Comparison of ENCODE assay signal across 9 cellular contexts in the genomic region with DNA sequence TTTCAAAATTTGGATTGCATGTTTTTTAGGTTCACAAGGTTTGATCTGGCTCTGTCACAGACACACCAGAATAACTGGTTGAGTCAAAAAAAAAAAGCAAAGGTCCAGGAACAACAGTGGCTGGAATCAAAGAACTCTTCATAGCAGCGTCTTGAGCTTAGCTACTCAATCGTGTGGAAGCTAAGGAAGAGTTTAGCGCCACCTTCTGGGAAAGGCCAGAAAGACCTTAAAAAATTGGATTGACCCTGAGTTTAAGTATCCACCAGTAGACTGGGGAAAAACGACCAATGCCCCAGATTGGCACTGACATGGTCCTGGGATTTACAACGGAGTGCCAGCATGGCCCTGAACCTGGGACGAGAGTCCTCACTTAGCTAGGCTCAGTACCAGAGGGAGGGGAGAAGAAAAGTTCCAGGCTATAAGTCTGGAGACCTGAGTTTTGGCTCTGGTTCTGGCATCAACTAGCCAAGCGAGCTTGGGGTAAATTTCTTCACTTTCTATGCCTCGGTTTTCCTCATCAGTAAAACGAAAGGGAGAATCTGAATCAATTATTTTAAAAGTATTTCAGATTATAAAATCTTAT.
A peak's percentile ranks its signal among the peaks of the same experiment; 100 is the strongest.
DNase-seq lines count a peak whose midpoint lies in the region; ATAC-seq and TF ChIP-seq lines count a peak whose summit lies in the region.
"Had no signal": no experiment of that assay in that cellular context is flagged by ENCODE, and none has a peak within 500 bp of the region (broad histone marks: within the 10 kb centered on the region; RNA-seq: fewer than 3 reads in every experiment).

No MANE protein-coding gene starts in this region.

- intact Hi-C loops in OCI-LY7 (cut with micrococcal nuclease; ENCODE audit: unreplicated experiment) (loop anchor here (10.0 kb wide), 1 partner anchor 271 kb away; no protein-coding TSS in a partner anchor), vagina (cut with DNase I) (no loop called here)

- H3K27me3 ChIP-seq in Karpas-422 (ENCODE audit: low read length) (no peaks in the 10 kb centered on the region), vagina (no peaks in the 10 kb centered on the region)

- CTCF ChIA-PET in OCI-LY7 (lab: Charles Lee; ENCODE audit: unreplicated experiment): interaction anchor here (0.5 to 0.6 kb wide), 2 partner anchors 55 to 380 kb away, joined by 5 to 7 read pairs; partner anchors contain the start of gene NIFK

- H3K9me3 ChIP-seq in Karpas-422 (ENCODE audit: low read length) (no peaks in the 10 kb centered on the region), OCI-LY7 (ENCODE audit: low read length) (no peaks in the 10 kb centered on the region), vagina (no peaks in the 10 kb centered on the region)

- H3K27ac ChIP-seq in Karpas-422 (ENCODE audit: low read length): no peak overlapping the region
- no peak overlapping the region for H3K27ac ChIP-seq in OCI-LY7 (ENCODE audit: low read depth, low read length, poor library complexity, severe bottlenecking)
- H3K27ac ChIP-seq in vagina: no peak overlapping the region
- H3K27ac ChIP-seq: epithelial cell of prostate had no signal

- TF ChIP-seq POLR2A in vagina (IDR thresholded peaks at IDR 0.05): no peak

- no peak for ATAC-seq in GM18870 (IDR thresholded peaks at IDR 0.05; ENCODE audit: unreplicated experiment)

- H3K4me3 ChIP-seq in Karpas-422 (ENCODE audit: low read length): no peak overlapping the region
- no peak overlapping the region for H3K4me3 ChIP-seq in OCI-LY7 (ENCODE audit: low read depth, low read length, poor library complexity, severe bottlenecking)
- H3K4me3 ChIP-seq in vagina: no peak overlapping the region

- no peak overlapping the region for H3K9ac ChIP-seq in Karpas-422 (ENCODE audit: low read length)

- H3K79me2 ChIP-seq in Karpas-422 (ENCODE audit: low read length) (peaks cover 4% of the 10 kb centered on the region; the same call in 1 of the 2 replicates), OCI-LY7 (ENCODE audit: insufficient read depth, low read depth, low read length) (no peaks in the 10 kb centered on the region)

- no TSS peak for BruUV-seq in OCI-LY7 (replicated peaks; lab: Mats Ljungman, UMichigan)

- H3K9me2 ChIP-seq in Karpas-422 (replicated peaks; ENCODE audit: insufficient read depth, low read length): no peaks in the 10 kb centered on the region
- no peaks in the 10 kb centered on the region for H3K9me2 ChIP-seq in OCI-LY7 (ENCODE audit: insufficient read depth, low read length)

- H4K20me1 ChIP-seq in Karpas-422 (ENCODE audit: insufficient read depth, low read depth, low read length) (no peaks in the 10 kb centered on the region), OCI-LY7 (ENCODE audit: insufficient read depth, low read length) (no peaks in the 10 kb centered on the region)

- H2AFZ ChIP-seq in Karpas-422 (ENCODE audit: low read length) (no peak overlapping the region), OCI-LY7 (ENCODE audit: low read length) (no peak overlapping the region)

- peaks cover 40% of the 10 kb centered on the region for H3K36me3 ChIP-seq in Karpas-422 (ENCODE audit: insufficient read depth, low read length)
- H3K36me3 ChIP-seq in OCI-LY7 (ENCODE audit: insufficient read depth, low read length): peaks cover 78% of the 10 kb centered on the region
- H3K36me3 ChIP-seq in vagina: peaks cover 0 to 53% of the 10 kb centered on the region in 2 donors

- DNase-seq in A172 (ENCODE audit: low spot score) (peak; percentile 74), GDM1 (lab: John Stamatoyannopoulos, UW) (peak; percentile 30), Karpas-422 (peak; percentile 77), OCI-LY7 (ENCODE audit: low spot score) (peak; percentile 56), ecto neural progenitor cell (ENCODE audit: low spot score) (peak; percentile 63), lung microvascular endothelial cell (ENCODE audit: low read depth in 2 of 2) (peak; percentile 40 to 74), vagina (ENCODE audit: extremely low spot score in 2 of 2) (no peak)

- POLR2A ChIA-PET in OCI-LY7 (lab: Charles Lee): interaction anchor here (0.7 to 1.5 kb wide), 3 partner anchors 9 to 1077 kb away, joined by 3 to 4 read pairs (median 3); no protein-coding TSS in a partner anchor

- H3K4me1 ChIP-seq in Karpas-422 (ENCODE audit: low read length) (peaks cover 5% of the 10 kb centered on the region), OCI-LY7 (ENCODE audit: insufficient read depth, low read length, poor library complexity, severe bottlenecking) (no peaks in the 10 kb centered on the region), vagina (peaks cover 9% of the 10 kb centered on the region)

- TF ChIP-seq CTCF in OCI-LY7 (conservative IDR thresholded peaks at IDR 0.05; ENCODE audit: low read length): peak; percentile 86
- peak in 1 of 3 experiments; percentile 19 for TF ChIP-seq CTCF in vagina (IDR thresholded peaks at IDR 0.05)

- H3K4me2 ChIP-seq in Karpas-422 (ENCODE audit: low read depth, low read length, poor library complexity, severe bottlenecking): no peak overlapping the region
- no peak overlapping the region for H3K4me2 ChIP-seq in OCI-LY7 (ENCODE audit: low read length)

Comparison
In these comparisons a context has a peak if more than half of its experiments do, and no peak if none do; other contexts are left out.
1. DNase-seq: peak in A172 (single experiment), GDM1 (single experiment), Karpas-422 (single experiment), OCI-LY7 (single experiment), ecto neural progenitor cell (single experiment) and lung microvascular endothelial cell (2 of 2); none in vagina (0 of 2).